ENCODE assay signal across 1 cellular context in the genomic region with DNA sequence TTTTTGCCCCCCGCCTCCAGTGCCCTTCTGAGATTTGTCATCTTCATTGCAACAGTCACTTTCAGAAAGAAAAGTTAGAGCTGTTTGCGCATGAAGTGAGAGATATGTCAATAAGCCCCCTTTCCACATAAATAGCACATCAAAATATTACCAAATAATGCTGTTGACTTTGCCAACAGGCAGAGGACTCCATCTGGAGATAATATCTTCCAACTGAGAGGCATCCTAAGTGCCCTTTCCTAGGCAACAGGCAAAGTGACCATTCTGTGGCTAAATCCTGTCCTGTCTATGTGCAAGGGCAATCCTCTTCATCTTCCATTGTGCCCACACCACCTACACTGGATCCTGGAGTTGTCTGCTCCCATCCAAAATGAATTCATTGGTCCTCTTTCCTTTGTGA.
TF ChIP-seq lines count a peak whose summit lies in the region.

No MANE protein-coding gene starts in this region.

TF ChIP-seq in SK-N-SH treated with all-trans-retinoic acid at 6 μM for 48 hours, 23 proteins besides CTCF, POLR2A, EP300 and RAD21 (continued from another document):
- no peak for TF ChIP-seq POU6F1 (CRISPR knock-in tag; IDR thresholded peaks at IDR 0.05; ENCODE audit: borderline replicate concordance, low read depth)
- no peak for TF ChIP-seq PPARA (CRISPR knock-in tag; IDR thresholded peaks at IDR 0.05; ENCODE audit: borderline replicate concordance)
- TF ChIP-seq OSR1 (CRISPR knock-in tag; IDR thresholded peaks at IDR 0.05) = no peak
- TF ChIP-seq SNAI2 (CRISPR knock-in tag; IDR thresholded peaks at IDR 0.05) = no peak
- TF ChIP-seq ARNTL (CRISPR knock-in tag; IDR thresholded peaks at IDR 0.05; ENCODE audit: borderline replicate concordance, low read depth) = no peak
- no peak for TF ChIP-seq TOX (CRISPR knock-in tag; IDR thresholded peaks at IDR 0.05; ENCODE audit: borderline replicate concordance)
- TF ChIP-seq ESRRG (CRISPR knock-in tag; IDR thresholded peaks at IDR 0.05) = no peak
